ENCODE assay signal across 22 cellular contexts in genomic region chr5:158883502-158883901, GRCh38.
DNase-seq lines count a peak whose midpoint lies in the region; ATAC-seq, FAIRE-seq and TF ChIP-seq lines count a peak whose summit lies in the region.
"Had no signal": no experiment of that assay in that cellular context is flagged by ENCODE, and none has a peak within 500 bp of the region (broad histone marks: within the 10 kb centered on the region; RNA-seq: fewer than 3 reads in every experiment).

No MANE protein-coding gene starts in this region.

- 85 to 86% methylated on average over 4 to 6 of the region's 6 CpGs for WGBS in gastroesophageal sphincter (ENCODE audit: low coverage in 1 of 2), 2 donors

- TF ChIP-seq CTCF in OCI-LY1 (IDR thresholded peaks at IDR 0.05; ENCODE audit: low read length), result no peak
- TF ChIP-seq CTCF in gastroesophageal sphincter (IDR thresholded peaks at IDR 0.05), result no peak

- no peak for TF ChIP-seq EP300 in gastroesophageal sphincter (IDR thresholded peaks at IDR 0.05)

- no peak overlapping the region for H2AFZ ChIP-seq in OCI-LY1 (ENCODE audit: low read length)

- no peaks in the 10 kb centered on the region for H3K9me2 ChIP-seq in OCI-LY1 (ENCODE audit: low read depth, low read length)

- peaks cover 65 to 81% (median 79%) of the 10 kb centered on the region in 3 donors for H3K4me1 Mint-ChIP-seq in naive B cell

- H3K4me3 ChIP-seq in BLaER1 treated with 17β-estradiol and CSF1 and Interleukin-3, amounts not matched to agents 10 nM and 100 nM, result no peak overlapping the region
- peak overlapping the region; percentile 23 for H3K4me3 ChIP-seq in OCI-LY1 (ENCODE audit: low read depth, low read length, poor library complexity, severe bottlenecking)
- H3K4me3 ChIP-seq in gastroesophageal sphincter, result no peak overlapping the region
- H3K4me3 ChIP-seq: SJSA1 had no signal

- no peaks in the 10 kb centered on the region for H3K27me3 ChIP-seq in BLaER1 treated with 17β-estradiol and CSF1 and Interleukin-3, amounts not matched to agents 10 nM and 100 nM
- H3K27me3 ChIP-seq in OCI-LY1 (ENCODE audit: insufficient read depth, low read length) (no peaks in the 10 kb centered on the region), gastroesophageal sphincter (peaks cover 9% of the 10 kb centered on the region)
- H3K27me3 ChIP-seq: SJSA1 had no signal

- H3F3A ChIP-seq in OCI-LY1 (ENCODE audit: insufficient read depth, low read length), result no peaks in the 10 kb centered on the region

- no peaks in the 10 kb centered on the region for H3K36me3 Mint-ChIP-seq in naive B cell
- H3K36me3 Mint-ChIP-seq: CD8-positive, alpha-beta T cell had no signal

- no peaks in the 10 kb centered on the region for H3K9me3 Mint-ChIP-seq in naive B cell
- H3K9me3 Mint-ChIP-seq: CD8-positive, alpha-beta T cell; H9; HFFc6 had no signal

- peak overlapping the region in 3 of 8 donors; percentile 21 to 68 (median 40) for H3K4me3 Mint-ChIP-seq in naive B cell
- H3K4me3 Mint-ChIP-seq: CD8-positive, alpha-beta T cell; H9; HFFc6 had no signal

- peak; percentile 13 for FAIRE-seq in GM12891 (lab: Jason Lieb, UNC)
- no peak for FAIRE-seq in RCC 7860 (lab: Jason Lieb, UNC)

- H3K9me3 ChIP-seq in BLaER1 treated with 17β-estradiol and CSF1 and Interleukin-3, amounts not matched to agents 10 nM and 100 nM (replicated peaks in 1 of 11), result no peaks in the 10 kb centered on the region
- H3K9me3 ChIP-seq in OCI-LY1 (ENCODE audit: low read length) (no peaks in the 10 kb centered on the region), gastroesophageal sphincter (no peaks in the 10 kb centered on the region)
- H3K9me3 ChIP-seq: SJSA1 had no signal

- ATAC-seq in naive B cell (ENCODE audit: low read depth in 2 of 2) (no peak), gastroesophageal sphincter (no peak), GM19023 (IDR thresholded peaks at IDR 0.05; ENCODE audit: unreplicated experiment) (no peak)
- ATAC-seq: CD8-positive, alpha-beta T cell had no signal

- peak overlapping the region in 10 of 11 experiments; percentile 1 to 75 (median 22); a peak in 13 of 22 replicates for H3K4me2 ChIP-seq in BLaER1 treated with 17β-estradiol and CSF1 and Interleukin-3, amounts not matched to agents 10 nM and 100 nM
- H3K4me2 ChIP-seq in OCI-LY1 (ENCODE audit: low read length), result peak overlapping the region; percentile 58

- 0 out of 22 replicates have a peak overlapping the region, but pooled peaks of 1 of the 11 experiments have one; percentile 4 for H3K9ac ChIP-seq in BLaER1 treated with 17β-estradiol and CSF1 and Interleukin-3, amounts not matched to agents 10 nM and 100 nM
- peak overlapping the region; percentile 55 for H3K9ac ChIP-seq in OCI-LY1 (ENCODE audit: low read length)

- peaks cover 66 to 100% (median 93%) of the 10 kb centered on the region in 10 experiments for H3K4me1 ChIP-seq in BLaER1 treated with 17β-estradiol and CSF1 and Interleukin-3, amounts not matched to agents 10 nM and 100 nM
- peaks cover 99% of the 10 kb centered on the region for H3K4me1 ChIP-seq in OCI-LY1 (ENCODE audit: insufficient read depth, low read length, severe bottlenecking)
- peaks cover 0 to 34% (median 8%) of the 10 kb centered on the region in 3 donors for H3K4me1 ChIP-seq in gastroesophageal sphincter
- H3K4me1 ChIP-seq: SJSA1 had no signal

- TF ChIP-seq POLR2A in GM12891 (IDR thresholded peaks at IDR 0.05; ENCODE audit: low read depth, low read length) (no peak), gastroesophageal sphincter (IDR thresholded peaks at IDR 0.05) (no peak)

- DNase-seq in GM12891 (ENCODE audit: insufficient read length, low spot score) (no peak), naive B cell (no peak), NCI-H187 (lab: John Stamatoyannopoulos, UW) (no peak), RCC 7860 (ENCODE audit: low spot score) (no peak)
- DNase-seq: C1 segment of cervical spinal cord; CD8-positive, alpha-beta T cell; GF-D8; H9; HFFc6; MM.1S; NCI-H1092; NCI-H1436; NCI-H2029; NCI-H2171; NCI-H446; NCI-H526; T-helper 1 cell had no signal

- peak overlapping the region in 4 of 6 donors; percentile 48 to 71 (median 66) for H3K27ac Mint-ChIP-seq in naive B cell
- H3K27ac Mint-ChIP-seq: CD8-positive, alpha-beta T cell; H9; HFFc6 had no signal

- peaks cover 3 to 100% (median 71%) of the 10 kb centered on the region in 11 experiments; a peak in 18 of 22 replicates for H4K20me1 ChIP-seq in BLaER1 treated with 17β-estradiol and CSF1 and Interleukin-3, amounts not matched to agents 10 nM and 100 nM
- no peaks in the 10 kb centered on the region for H4K20me1 ChIP-seq in OCI-LY1 (ENCODE audit: insufficient read depth, low read length)

- H3K27ac ChIP-seq in BLaER1 treated with 17β-estradiol and CSF1 and Interleukin-3, amounts not matched to agents 10 nM and 100 nM, result peak overlapping the region in 6 of 11 experiments; percentile 4 to 53 (median 16); a peak in 6 of 22 replicates
- H3K27ac ChIP-seq in OCI-LY1 (ENCODE audit: low read depth, low read length, poor library complexity, severe bottlenecking) (peak overlapping the region; percentile 94), gastroesophageal sphincter (no peak overlapping the region)
- H3K27ac ChIP-seq: SJSA1 had no signal

- H3K36me3 ChIP-seq in BLaER1 treated with 17β-estradiol and CSF1 and Interleukin-3, amounts not matched to agents 10 nM and 100 nM, result peaks cover 0 to 100% (median 58%) of the 10 kb centered on the region in 11 experiments; a peak in 15 of 22 replicates
- H3K36me3 ChIP-seq in OCI-LY1 (ENCODE audit: insufficient read depth, low read length), result no peaks in the 10 kb centered on the region
- H3K36me3 ChIP-seq in gastroesophageal sphincter, result no peaks in the 10 kb centered on the region
- H3K36me3 ChIP-seq: SJSA1 had no signal

- H3K27me3 Mint-ChIP-seq in naive B cell, result no peaks in the 10 kb centered on the region

- 0 out of 2 replicates have a peak, but pooled peaks cover 6% of the 10 kb centered on the region for H3K79me2 ChIP-seq in OCI-LY1 (ENCODE audit: insufficient read depth, low read length)

TF ChIP-seq in GM12891, 5 proteins besides CTCF, POLR2A, EP300 and RAD21:
- no peak for TF ChIP-seq POU2F2 (IDR thresholded peaks at IDR 0.05; ENCODE audit: low read depth, low read length)

Comparison
In these comparisons a context has a peak if more than half of its experiments do, and no peak if none do; other contexts are left out.
1. H3K27ac ChIP-seq: peak in BLaER1 treated with 17β-estradiol and CSF1 and Interleukin-3, amounts not matched to agents 10 nM and 100 nM (6 of 11) and OCI-LY1 (single experiment); none in gastroesophageal sphincter (0 of 4).